9 cellular contexts compared by ENCODE assay signal in the genomic region with DNA sequence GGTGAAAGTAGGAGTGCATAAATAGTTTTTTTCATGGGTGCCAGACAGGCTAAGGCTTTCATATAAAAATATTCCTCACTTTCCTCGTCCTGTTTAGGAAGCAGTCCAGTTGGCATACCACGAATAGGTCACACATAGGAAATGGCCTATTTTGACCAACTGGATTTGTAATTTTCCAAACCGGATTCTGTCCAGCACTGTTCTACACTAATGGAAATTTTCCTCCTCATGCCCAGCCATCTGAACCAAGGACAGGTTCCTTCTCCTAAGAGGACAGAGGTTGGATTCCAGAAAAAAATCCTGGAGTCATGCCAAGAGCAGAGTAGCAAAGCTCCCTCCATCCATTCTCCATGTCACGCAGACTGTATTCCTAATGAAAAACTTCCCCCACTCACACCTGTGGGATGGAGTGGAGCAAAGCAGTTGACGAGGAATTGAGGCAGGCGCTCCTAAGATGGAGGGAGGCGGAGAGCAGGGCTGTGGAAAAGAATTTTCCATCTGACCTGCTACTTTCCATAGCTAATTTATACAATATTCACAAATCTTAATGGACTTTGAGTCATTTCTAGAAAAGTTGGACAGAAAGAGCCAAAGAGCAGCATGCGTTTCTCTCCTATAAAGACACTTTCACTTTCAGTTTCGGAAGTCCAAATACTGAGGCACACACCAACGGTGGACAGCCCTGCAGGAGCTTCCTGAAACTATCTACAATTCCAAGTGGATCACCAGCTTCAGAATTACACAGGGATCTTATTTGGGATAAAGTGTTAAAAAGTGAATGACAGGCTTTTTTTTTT. TPM values are rescaled to one million over a fixed set of nuclear protein-coding genes. Genes with fewer than 3 reads are reported as not detected.
A peak's percentile ranks its signal among the peaks of the same experiment; 100 is the strongest.
DNase-seq lines count a peak whose midpoint lies in the region; ATAC-seq and TF ChIP-seq lines count a peak whose summit lies in the region.
"Had no signal": no experiment of that assay in that cellular context is flagged by ENCODE, and none has a peak within 500 bp of the region (broad histone marks: within the 10 kb centered on the region; RNA-seq: fewer than 3 reads in every experiment).

No MANE protein-coding gene starts in this region.

- no peak overlapping the region for H3K4me3 Mint-ChIP-seq in chondrocyte (ENCODE audit: unreplicated experiment)
- H3K4me3 Mint-ChIP-seq in naive thymus-derived CD4-positive, alpha-beta T cell, result peak overlapping the region; percentile 29 to 85 (median 79)

- TF ChIP-seq CTCF in chondrocyte (IDR thresholded peaks at IDR 0.05), result no peak
- no peak for TF ChIP-seq CTCF in BE2C (IDR thresholded peaks at IDR 0.05; ENCODE audit: low read depth, low read length)

- no peak for ATAC-seq in naive thymus-derived CD4-positive, alpha-beta T cell
- no peak for ATAC-seq in HG03521 (IDR thresholded peaks at IDR 0.05; ENCODE audit: unreplicated experiment)

- H3K27me3 ChIP-seq in naive thymus-derived CD4-positive, alpha-beta T cell (ENCODE audit: control insufficient read depth in 2 of 2, insufficient read depth in 2 of 2, low read length in 2 of 2), result no peaks in the 10 kb centered on the region
- no peaks in the 10 kb centered on the region for H3K27me3 ChIP-seq in BE2C

- no peaks in the 10 kb centered on the region for H3K27me3 Mint-ChIP-seq in chondrocyte (ENCODE audit: low read depth)
- H3K27me3 Mint-ChIP-seq in naive thymus-derived CD4-positive, alpha-beta T cell, result no peaks in the 10 kb centered on the region

- POLR2A ChIA-PET in naive thymus-derived CD4-positive, alpha-beta T cell (lab: Charles Lee), result interaction anchor here (0.6 to 0.8 kb wide), 5 partner anchors 35 to 153 kb away, joined by 3 to 6 read pairs (median 4); no protein-coding TSS in a partner anchor

- H3K4me3 ChIP-seq in naive thymus-derived CD4-positive, alpha-beta T cell (ENCODE audit: low read length), result peak overlapping the region; percentile 45
- H3K4me3 ChIP-seq in BE2C (ENCODE audit: low read depth, low read length), result no peak overlapping the region

- CTCF ChIA-PET in naive thymus-derived CD4-positive, alpha-beta T cell (lab: Charles Lee), result interaction anchor here (0.6 kb wide), 1 partner anchor 74 kb away, joined by 4 read pairs; no protein-coding TSS in a partner anchor

- peak overlapping the region; percentile 87 for H3K27ac ChIP-seq in KOPT-K1 (ENCODE audit: low read depth, low read length, poor library complexity, severe bottlenecking)
- H3K27ac ChIP-seq in naive thymus-derived CD4-positive, alpha-beta T cell (ENCODE audit: low read depth, low read length), result peak overlapping the region; percentile 44

- H3K36me3 ChIP-seq in KOPT-K1 (ENCODE audit: insufficient read depth, low read length) (peaks cover 62% of the 10 kb centered on the region), BE2C (no peaks in the 10 kb centered on the region; the same call in 1 of the 2 replicates)
- no peaks in the 10 kb centered on the region for H3K36me3 ChIP-seq in naive thymus-derived CD4-positive, alpha-beta T cell (ENCODE audit: control insufficient read depth in 2 of 3, insufficient read depth in 3 of 3, low read length in 3 of 3)

- DNase-seq in AG08395 (ENCODE audit: low spot score), result peak; percentile 49
- no peak for DNase-seq in chondrocyte (ENCODE audit: low spot score)
- DNase-seq in naive thymus-derived CD4-positive, alpha-beta T cell, result peak in 2 of 9 donors; percentile 11 to 31
- DNase-seq in occipital lobe (lab: John Stamatoyannopoulos, UW), result no peak
- no peak for DNase-seq in NCI-H446 (lab: John Stamatoyannopoulos, UW)
- no peak for DNase-seq in BE2C
- DNase-seq: NCI-H2081 treated with DMSO at 0.1 percent for 48 hours had no signal

- no peaks in the 10 kb centered on the region for H3K9me3 ChIP-seq in KOPT-K1 (ENCODE audit: insufficient read depth, low read length, poor library complexity, severe bottlenecking)
- no peaks in the 10 kb centered on the region for H3K9me3 ChIP-seq in naive thymus-derived CD4-positive, alpha-beta T cell (ENCODE audit: control insufficient read depth in 2 of 3, low read length in 3 of 3)
- H3K9me3 ChIP-seq in BE2C, result no peaks in the 10 kb centered on the region

- H3K9me3 Mint-ChIP-seq in chondrocyte (ENCODE audit: low read depth), result no peaks in the 10 kb centered on the region
- H3K9me3 Mint-ChIP-seq in naive thymus-derived CD4-positive, alpha-beta T cell, result peaks cover 0 to 4% (median 0%) of the 10 kb centered on the region in 11 donors

- H3K4me1 ChIP-seq in naive thymus-derived CD4-positive, alpha-beta T cell (ENCODE audit: control insufficient read depth in 2 of 2, insufficient read depth in 2 of 2, low read length in 2 of 2), result peaks cover 11 to 15% of the 10 kb centered on the region in 2 donors
- H3K4me1 ChIP-seq in BE2C, result no peaks in the 10 kb centered on the region

- peaks cover 4% of the 10 kb centered on the region for H3K36me3 Mint-ChIP-seq in chondrocyte (ENCODE audit: low read depth)
- peaks cover 0 to 24% (median 15%) of the 10 kb centered on the region in 5 donors for H3K36me3 Mint-ChIP-seq in naive thymus-derived CD4-positive, alpha-beta T cell

- intact Hi-C loops in naive thymus-derived CD4-positive, alpha-beta T cell (cut with micrococcal nuclease), result loop anchor here in 1 of 2 donors (1.0 kb wide), 1 partner anchor 83 kb away; a partner anchor contains a TSS

- H3K27ac Mint-ChIP-seq in chondrocyte (ENCODE audit: unreplicated experiment), result peak overlapping the region; percentile 57
- peak overlapping the region; percentile 30 to 95 (median 89) for H3K27ac Mint-ChIP-seq in naive thymus-derived CD4-positive, alpha-beta T cell

- peaks cover 42% of the 10 kb centered on the region for H3K4me1 Mint-ChIP-seq in chondrocyte (ENCODE audit: low read depth)
- peaks cover 18 to 48% (median 41%) of the 10 kb centered on the region in 7 donors for H3K4me1 Mint-ChIP-seq in naive thymus-derived CD4-positive, alpha-beta T cell

RNA-seq across cellular contexts. Expression of a gene that starts 43.3 kb away (rescaled TPM):
- total RNA-seq in chondrocyte, result 38.2 to 45.3 TPM (median 39.7 TPM) in 3 replicates
- total RNA-seq in naive thymus-derived CD4-positive, alpha-beta T cell, result 10 to 100 TPM; 42.4 to 69.7 (median 59.1) TPM
- 10 to 100 TPM; 39.0 to 46.9 TPM for polyA plus RNA-seq in naive thymus-derived CD4-positive, alpha-beta T cell
- total RNA-seq in occipital lobe, result 61.6 TPM
- 54.4 TPM for polyA plus RNA-seq in BE2C (2012; ENCODE audit: insufficient read depth, insufficient read length, low read depth)
